ENCODE assay signal across 38 cellular contexts in genomic region chr13:85099245-85099644, GRCh38.
"Had no signal": no experiment of that assay in that cellular context is flagged by ENCODE, and none has a peak within 500 bp of the region (broad histone marks: within the 10 kb centered on the region; RNA-seq: fewer than 3 reads in every experiment).

No MANE protein-coding gene starts in this region.

- H3K9me3 ChIP-seq: ascending aorta had no signal

- H3K4me1 ChIP-seq: ascending aorta had no signal

- H3K27ac Mint-ChIP-seq: activated B cell treated with CpG ODN at 0.5 μM for 24 hours; activated CD4-positive, alpha-beta memory T cell treated with anti-CD3 and anti-CD28 coated beads for 36 hours; activated CD4-positive, alpha-beta T cell treated with anti-CD3 and anti-CD28 coated beads, Interleukin-2, amount 10 ng/mL, durations not matched to agents 24 days and 14 days; activated CD8-positive, alpha-beta T cell treated with anti-CD3 and anti-CD28 coated beads for 36 hours; activated naive CD4-positive, alpha-beta T cell treated with anti-CD3 and anti-CD28 coated beads, Interleukin-2, amount 10 ng/mL, durations not matched to agents 7 days and 5 days; activated naive CD4-positive, alpha-beta T cell treated with anti-CD3 and anti-CD28 coated beads, Interleukin-2, amount 50 U/mL, for 24 hours; activated naive CD8-positive, alpha-beta T cell; activated naive CD8-positive, alpha-beta T cell treated with anti-CD3 and anti-CD28 coated beads, Interleukin-2, amount 10 ng/mL, durations not matched to agents 7 days and 5 days; activated naive CD8-positive, alpha-beta T cell treated with anti-CD3 and anti-CD28 coated beads, Interleukin-2, amount 50 U/mL, for 24 hours; activated T-cell treated with anti-CD3 and anti-CD28 coated beads, Interleukin-2, amount 50 U/mL, for 72 hours; activated T-helper 1 cell treated with anti-CD3 and anti-CD28 coated beads, Interleukin-12 subunit alpha, Interleukin-12 subunit beta, Interleukin-2, Interleukin-4 antibody, amounts not matched to agents 30 ng/mL and 10 ng/mL and 1 ng/mL, durations not matched to agents 14 hours and 24 hours and 36 hours; activated T-helper 2 cell treated with anti-CD3 and anti-CD28 coated beads, Interferon-gamma antibody, Interleukin-2, Interleukin-4, amounts not matched to agents 10 μg/mL and 5 μg/mL and 100 μg/mL, durations not matched to agents 14 hours and 24 hours and 36 hours; brain; T-helper 1 cell treated with Interleukin-12 subunit alpha and Interleukin-12 subunit beta and Interleukin-4 antibody, amounts not matched to agents 30 μg/mL and 1 μg/mL, for 36 hours; T-helper 2 cell treated with Interferon-gamma antibody and Interleukin-4, amounts not matched to agents 5 μg/mL and 100 μg/mL, for 36 hours had no signal

- H3K27ac ChIP-seq: ascending aorta, cardiac muscle cell, VCaP had no signal

- H3K9me3 Mint-ChIP-seq: activated CD4-positive, alpha-beta T cell treated with anti-CD3 and anti-CD28 coated beads, Interleukin-2, amount 10 ng/mL, durations not matched to agents 24 days and 14 days had no signal

- H3K4me3 Mint-ChIP-seq: activated B cell treated with CpG ODN at 0.5 μM for 24 hours; activated CD4-positive, alpha-beta memory T cell treated with anti-CD3 and anti-CD28 coated beads for 36 hours; activated CD4-positive, alpha-beta T cell treated with anti-CD3 and anti-CD28 coated beads, Interleukin-2, amount 10 ng/mL, durations not matched to agents 24 days and 14 days; activated CD8-positive, alpha-beta T cell treated with anti-CD3 and anti-CD28 coated beads for 36 hours; activated naive CD4-positive, alpha-beta T cell treated with anti-CD3 and anti-CD28 coated beads, Interleukin-2, amount 10 ng/mL, durations not matched to agents 7 days and 5 days; activated naive CD4-positive, alpha-beta T cell treated with anti-CD3 and anti-CD28 coated beads, Interleukin-2, amount 50 U/mL, for 24 hours; activated naive CD8-positive, alpha-beta T cell; activated naive CD8-positive, alpha-beta T cell treated with anti-CD3 and anti-CD28 coated beads, Interleukin-2, amount 10 ng/mL, durations not matched to agents 7 days and 5 days; activated naive CD8-positive, alpha-beta T cell treated with anti-CD3 and anti-CD28 coated beads, Interleukin-2, amount 50 U/mL, for 24 hours; activated T-cell treated with anti-CD3 and anti-CD28 coated beads, Interleukin-2, amount 50 U/mL, for 4 hours; activated T-cell treated with anti-CD3 and anti-CD28 coated beads, Interleukin-2, amount 50 U/mL, for 72 hours; activated T-helper 1 cell treated with anti-CD3 and anti-CD28 coated beads, Interleukin-12 subunit alpha, Interleukin-12 subunit beta, Interleukin-2, Interleukin-4 antibody, amounts not matched to agents 30 ng/mL and 10 ng/mL and 1 ng/mL, durations not matched to agents 14 hours and 24 hours and 36 hours; brain; central memory CD8-positive, alpha-beta T cell; T-helper 1 cell treated with Interleukin-12 subunit alpha and Interleukin-12 subunit beta and Interleukin-4 antibody, amounts not matched to agents 30 μg/mL and 1 μg/mL, for 36 hours; T-helper 2 cell treated with Interferon-gamma antibody and Interleukin-4, amounts not matched to agents 5 μg/mL and 100 μg/mL, for 36 hours had no signal

- DNase-seq: activated B cell treated with CpG ODN at 0.5 μM for 24 hours; activated CD4-positive, alpha-beta memory T cell treated with anti-CD3 and anti-CD28 coated beads for 36 hours; activated CD4-positive, alpha-beta T cell treated with anti-CD3 and anti-CD28 coated beads for 4 hours; activated CD4-positive, alpha-beta T cell treated with anti-CD3 and anti-CD28 coated beads, Interleukin-2, amount 10 ng/mL, durations not matched to agents 24 days and 14 days; activated CD4-positive, alpha-beta T cell treated with anti-CD3 and anti-CD28 coated beads, Interleukin-2, amount 50 U/mL, for 1 hour; activated CD4-positive, alpha-beta T cell treated with anti-CD3 and anti-CD28 coated beads, Interleukin-2, amount 50 U/mL, for 4 hours; activated CD4-positive, CD25-positive, alpha-beta regulatory T cell treated with anti-CD3 and anti-CD28 coated beads, Interleukin-2, amount 50 U/mL, for 72 hours; activated CD8-positive, alpha-beta memory T cell treated with anti-CD3 and anti-CD28 coated beads, Interleukin-2, amount 50 U/mL, for 4 hours; activated CD8-positive, alpha-beta T cell treated with anti-CD3 and anti-CD28 coated beads for 36 hours; activated effector memory CD4-positive, alpha-beta T cell treated with Interleukin-2 at 50 U/mL for 16 hours; activated gamma-delta T cell; activated naive CD4-positive, alpha-beta T cell treated with anti-CD3 and anti-CD28 coated beads, Interleukin-2, amount 10 ng/mL, durations not matched to agents 7 days and 5 days; activated naive CD4-positive, alpha-beta T cell treated with Interleukin-2 at 50 U/mL for 16 hours; activated naive CD8-positive, alpha-beta T cell treated with anti-CD3 and anti-CD28 coated beads, Interleukin-2, amount 10 ng/mL, durations not matched to agents 7 days and 5 days; activated naive CD8-positive, alpha-beta T cell treated with anti-CD3 and anti-CD28 coated beads, Interleukin-2, amount 50 U/mL, for 24 hours; activated T-cell treated with anti-CD3 and anti-CD28 coated beads for 4 hours; activated T-cell treated with anti-CD3 and anti-CD28 coated beads, Interleukin-2, amount 50 U/mL, for 1 hour; activated T-cell treated with anti-CD3 and anti-CD28 coated beads, Interleukin-2, amount 50 U/mL, for 4 hours; activated T-cell treated with anti-CD3 and anti-CD28 coated beads, Interleukin-2, amount 50 U/mL, for 72 hours; amygdala; anterior cingulate cortex; caudate nucleus; cerebellar nuclear complex; T-helper 1 cell; T-helper 2 cell; T-helper 9 cell had no signal

- H3K4me3 ChIP-seq: ascending aorta, cardiac muscle cell had no signal

- H3K4me1 Mint-ChIP-seq: activated B cell treated with CpG ODN at 0.5 μM for 24 hours; activated CD4-positive, alpha-beta T cell treated with anti-CD3 and anti-CD28 coated beads, Interleukin-2, amount 10 ng/mL, durations not matched to agents 24 days and 14 days; activated naive CD4-positive, alpha-beta T cell treated with anti-CD3 and anti-CD28 coated beads, Interleukin-2, amount 10 ng/mL, durations not matched to agents 7 days and 5 days; activated naive CD4-positive, alpha-beta T cell treated with anti-CD3 and anti-CD28 coated beads, Interleukin-2, amount 50 U/mL, for 24 hours; activated naive CD8-positive, alpha-beta T cell treated with anti-CD3 and anti-CD28 coated beads, Interleukin-2, amount 10 ng/mL, durations not matched to agents 7 days and 5 days; activated naive CD8-positive, alpha-beta T cell treated with anti-CD3 and anti-CD28 coated beads, Interleukin-2, amount 50 U/mL, for 24 hours; central memory CD8-positive, alpha-beta T cell had no signal

- H3K36me3 ChIP-seq: ascending aorta, cardiac muscle cell had no signal

- ATAC-seq: activated CD8-positive, alpha-beta T cell treated with anti-CD3 and anti-CD28 coated beads for 36 hours; activated naive CD8-positive, alpha-beta T cell treated with anti-CD3 and anti-CD28 coated beads, Interleukin-2, amount 50 U/mL, for 24 hours; activated T-cell treated with anti-CD3 and anti-CD28 coated beads, Interleukin-2, amount 50 U/mL, for 4 hours; activated T-cell treated with anti-CD3 and anti-CD28 coated beads, Interleukin-2, amount 50 U/mL, for 72 hours had no signal

- H3K27me3 Mint-ChIP-seq: activated B cell treated with CpG ODN at 0.5 μM for 24 hours; activated CD4-positive, alpha-beta memory T cell treated with anti-CD3 and anti-CD28 coated beads for 36 hours; activated CD4-positive, alpha-beta T cell treated with anti-CD3 and anti-CD28 coated beads, Interleukin-2, amount 10 ng/mL, durations not matched to agents 24 days and 14 days; activated CD8-positive, alpha-beta T cell treated with anti-CD3 and anti-CD28 coated beads for 36 hours; activated naive CD4-positive, alpha-beta T cell treated with anti-CD3 and anti-CD28 coated beads, Interleukin-2, amount 10 ng/mL, durations not matched to agents 7 days and 5 days; activated naive CD8-positive, alpha-beta T cell; activated naive CD8-positive, alpha-beta T cell treated with anti-CD3 and anti-CD28 coated beads, Interleukin-2, amount 10 ng/mL, durations not matched to agents 7 days and 5 days; activated naive CD8-positive, alpha-beta T cell treated with anti-CD3 and anti-CD28 coated beads, Interleukin-2, amount 50 U/mL, for 24 hours; central memory CD8-positive, alpha-beta T cell had no signal

- H3K36me3 Mint-ChIP-seq: activated CD4-positive, alpha-beta memory T cell treated with anti-CD3 and anti-CD28 coated beads for 36 hours; activated naive CD4-positive, alpha-beta T cell treated with anti-CD3 and anti-CD28 coated beads, Interleukin-2, amount 10 ng/mL, durations not matched to agents 7 days and 5 days; activated naive CD4-positive, alpha-beta T cell treated with anti-CD3 and anti-CD28 coated beads, Interleukin-2, amount 50 U/mL, for 24 hours; activated naive CD8-positive, alpha-beta T cell; activated naive CD8-positive, alpha-beta T cell treated with anti-CD3 and anti-CD28 coated beads, Interleukin-2, amount 10 ng/mL, durations not matched to agents 7 days and 5 days; brain had no signal

- FAIRE-seq: bronchial epithelial cell had no signal

- H3K27me3 ChIP-seq: ascending aorta, cardiac muscle cell had no signal
